Comparison of ENCODE assay signal across 2 cellular contexts in genomic region chr4:769511-769910, GRCh38.
TF ChIP-seq lines count a peak whose summit lies in the region.

No MANE protein-coding gene starts in this region.

TF ChIP-seq in IMR-90, 13 proteins besides CTCF, POLR2A, EP300 and RAD21:
- TF ChIP-seq RCOR1 (IDR thresholded peaks at IDR 0.05; ENCODE audit: insufficient replicate concordance, low read length) (no peak), ELK1 (IDR thresholded peaks at IDR 0.05; ENCODE audit: borderline replicate concordance, low read depth, low read length) (no peak), USF2 (IDR thresholded peaks at IDR 0.05; ENCODE audit: low read depth, low read length) (no peak), MAZ (IDR thresholded peaks at IDR 0.05; ENCODE audit: borderline replicate concordance, low read depth, low read length) (no peak), MXI1 (IDR thresholded peaks at IDR 0.05; ENCODE audit: borderline replicate concordance, low read depth, low read length) (no peak), CHD1 (IDR thresholded peaks at IDR 0.05; ENCODE audit: low read depth, low read length) (no peak), NFE2L2 (IDR thresholded peaks at IDR 0.05; ENCODE audit: low read depth, low read length) (no peak), SMC3 (IDR thresholded peaks at IDR 0.05; ENCODE audit: low read depth, low read length) (no peak), CEBPB (IDR thresholded peaks at IDR 0.05; ENCODE audit: low read depth, low read length) (no peak), MAFK (IDR thresholded peaks at IDR 0.05; ENCODE audit: low read depth, low read length) (no peak), FOS (IDR thresholded peaks at IDR 0.05; ENCODE audit: low read depth, low read length) (no peak), RFX5 (IDR thresholded peaks at IDR 0.05; ENCODE audit: low read depth, low read length) (no peak), BHLHE40 (IDR thresholded peaks at IDR 0.05; ENCODE audit: low read depth, low read length) (no peak)

TF ChIP-seq in H1, 55 proteins besides CTCF, POLR2A, EP300 and RAD21:
- no peak for TF ChIP-seq JUN (IDR thresholded peaks at IDR 0.05; ENCODE audit: low read depth, low read length)
- TF ChIP-seq TBP (IDR thresholded peaks at IDR 0.05; ENCODE audit: low read depth, low read length) = no peak
- TF ChIP-seq KDM1A (IDR thresholded peaks at IDR 0.05; ENCODE audit: borderline replicate concordance, low read length) = no peak
- TF ChIP-seq POLR2AphosphoS5 (IDR thresholded peaks at IDR 0.05; ENCODE audit: low read depth, low read length) = peak; percentile 65; the same call in 1 of the 2 replicates
TF ChIP-seq in H1: peak in this region for 1.
